9 cellular contexts compared by ENCODE assay signal in genomic region chr21:42061195-42061865, GRCh38. TPM values are rescaled to one million over a fixed set of nuclear protein-coding genes. Genes with fewer than 3 reads are reported as not detected.
DNase-seq lines count a peak whose midpoint lies in the region; ATAC-seq and TF ChIP-seq lines count a peak whose summit lies in the region.
"Had no signal": no experiment of that assay in that cellular context is flagged by ENCODE, and none has a peak within 500 bp of the region (broad histone marks: within the 10 kb centered on the region; RNA-seq: fewer than 3 reads in every experiment).

No MANE protein-coding gene starts in this region.

- peak overlapping the region; percentile 89 for H3K4me3 Mint-ChIP-seq in T-helper 2 cell treated with Interferon-gamma antibody and Interleukin-4, amounts not matched to agents 5 μg/mL and 100 μg/mL, for 36 hours

- peak; percentile 6 for DNase-seq in stimulated activated CD4-positive, alpha-beta T cell treated with anti-CD3 and anti-CD28 coated beads, Interleukin-12 subunit alpha, Interleukin-12 subunit beta, amount 100 ng/mL, for 4 hours
- no peak for DNase-seq in stimulated activated CD4-positive, alpha-beta T cell treated with anti-CD3 and anti-CD28 coated beads, Interleukin-4, amount 100 ng/mL, for 1 hour
- peak; percentile 34 for DNase-seq in T-helper 2 cell treated with Interferon-gamma antibody and Interleukin-4, amounts not matched to agents 5 μg/mL and 100 μg/mL, for 36 hours (ENCODE audit: low spot score)
- peak; percentile 36 for DNase-seq in midbrain (lab: John Stamatoyannopoulos, UW)
- DNase-seq in lower leg skin (ENCODE audit: low spot score in 2 of 2): no peak
- no peak for DNase-seq in NCI-H146 treated with DMSO at 0.1 percent for 48 hours (lab: John Stamatoyannopoulos, UW; ENCODE audit: unreplicated experiment)
- DNase-seq in HK-2 (ENCODE audit: unreplicated experiment): no peak

- no peak overlapping the region for H3K4me3 ChIP-seq in lower leg skin (ENCODE audit: low read depth, poor library complexity, severe bottlenecking)

- H3K4me1 Mint-ChIP-seq in T-helper 2 cell treated with Interferon-gamma antibody and Interleukin-4, amounts not matched to agents 5 μg/mL and 100 μg/mL, for 36 hours (ENCODE audit: low read depth): peaks cover 53% of the 10 kb centered on the region

- H3K27ac Mint-ChIP-seq in T-helper 2 cell treated with Interferon-gamma antibody and Interleukin-4, amounts not matched to agents 5 μg/mL and 100 μg/mL, for 36 hours: peak overlapping the region; percentile 98

- H3K27me3 Mint-ChIP-seq in T-helper 2 cell treated with Interferon-gamma antibody and Interleukin-4, amounts not matched to agents 5 μg/mL and 100 μg/mL, for 36 hours (ENCODE audit: low read depth): no peaks in the 10 kb centered on the region

- ATAC-seq in HG03097 (IDR thresholded peaks at IDR 0.05; ENCODE audit: low FRiP score, unreplicated experiment): peak; percentile 41

- H3K36me3 Mint-ChIP-seq in T-helper 2 cell treated with Interferon-gamma antibody and Interleukin-4, amounts not matched to agents 5 μg/mL and 100 μg/mL, for 36 hours (ENCODE audit: low read depth): peaks cover 3% of the 10 kb centered on the region

- TF ChIP-seq POLR2A in lower leg skin (IDR thresholded peaks at IDR 0.05): no peak

- WGBS in lower leg skin, 2 donors: 73 to 77% methylated on average over 18 of the region's 18 CpGs

- no peak for TF ChIP-seq CTCF in lower leg skin (IDR thresholded peaks at IDR 0.05)

- no peaks in the 10 kb centered on the region for H3K9me3 Mint-ChIP-seq in T-helper 2 cell treated with Interferon-gamma antibody and Interleukin-4, amounts not matched to agents 5 μg/mL and 100 μg/mL, for 36 hours

- intact Hi-C loops in lower leg skin (cut with DNase I; ENCODE audit: low total_unique reads): no loop called here

RNA-seq across cellular contexts. Expression of gene UMODL1, which starts 9.8 kb away (rescaled TPM):
- under 1 TPM in 1 of 4 donors, not detected in 3; 0.23 TPM for total RNA-seq in lower leg skin
- total RNA-seq: frontal cortex had no signal

RNA-seq across cellular contexts. Expression of gene ZBTB21, which starts 51.2 kb away (rescaled TPM):
- 10 to 100 TPM; 18.1 to 31.9 (median 28.2) TPM for total RNA-seq in lower leg skin

Comparison
In these comparisons a context has a peak if more than half of its experiments do, and no peak if none do; other contexts are left out.
1. DNase-seq: peak in stimulated activated CD4-positive, alpha-beta T cell treated with anti-CD3 and anti-CD28 coated beads, Interleukin-12 subunit alpha, Interleukin-12 subunit beta, amount 100 ng/mL, for 4 hours (single experiment), T-helper 2 cell treated with Interferon-gamma antibody and Interleukin-4, amounts not matched to agents 5 μg/mL and 100 μg/mL, for 36 hours (single experiment) and midbrain (single experiment); none in stimulated activated CD4-positive, alpha-beta T cell treated with anti-CD3 and anti-CD28 coated beads, Interleukin-4, amount 100 ng/mL, for 1 hour (single experiment), lower leg skin (0 of 2), NCI-H146 treated with DMSO at 0.1 percent for 48 hours (single experiment) and HK-2 (single experiment).